Comparison of ENCODE assay signal across 8 cellular contexts in genomic region chr4:119211856-119212250, GRCh38. TPM values are rescaled to one million over a fixed set of nuclear protein-coding genes. Genes with fewer than 3 reads are reported as not detected.
DNase-seq lines count a peak whose midpoint lies in the region; ATAC-seq and TF ChIP-seq lines count a peak whose summit lies in the region.

No MANE protein-coding gene starts in this region.

- TF ChIP-seq CTCF in body of pancreas (IDR thresholded peaks at IDR 0.05), result peak in 2 of 7 experiments; percentile 6 to 32
- TF ChIP-seq CTCF in lower lobe of right lung (IDR thresholded peaks at IDR 0.05), result no peak

- no peaks in the 10 kb centered on the region for H3K9me3 ChIP-seq in HUES48 (ENCODE audit: control insufficient read depth, insufficient read depth, low read length)
- H3K9me3 ChIP-seq in body of pancreas, result no peaks in the 10 kb centered on the region
- H3K9me3 ChIP-seq in lower lobe of right lung, result no peaks in the 10 kb centered on the region

- ATAC-seq in GM21360 (IDR thresholded peaks at IDR 0.05; ENCODE audit: unreplicated experiment) (peak; percentile 1), body of pancreas (no peak), lower lobe of right lung (peak; percentile 0 to 13)

- WGBS in body of pancreas, 2 donors, result 1% methylated on average over 13 of the region's 13 CpGs
- WGBS in urinary bladder, result under 1% methylated on average over 13 of the region's 13 CpGs

- H3K27me3 ChIP-seq in HUES48 (ENCODE audit: control insufficient read depth, insufficient read depth, low read length) (peaks cover 9% of the 10 kb centered on the region; the same call in 1 of the 2 replicates), body of pancreas (no peaks in the 10 kb centered on the region), lower lobe of right lung (ENCODE audit: low read depth) (no peaks in the 10 kb centered on the region)

- no peak for TF ChIP-seq POLR2A in body of pancreas (IDR thresholded peaks at IDR 0.05)

- H3K36me3 ChIP-seq in HUES48 (ENCODE audit: control insufficient read depth, insufficient read depth, low read length) (no peaks in the 10 kb centered on the region), body of pancreas (replicated peaks in 1 of 2; ENCODE audit: insufficient read depth in 1 of 2, low read depth in 2 of 2) (no peaks in the 10 kb centered on the region), lower lobe of right lung (no peaks in the 10 kb centered on the region), urinary bladder (ENCODE audit: insufficient read depth) (no peaks in the 10 kb centered on the region)

- DNase-seq in COR-L47 (lab: John Stamatoyannopoulos, UW) (peak; percentile 80), body of pancreas (no peak), lower lobe of right lung (no peak), NCI-H1105 (lab: John Stamatoyannopoulos, UW) (no peak), HK-2 (ENCODE audit: unreplicated experiment) (no peak)

- H3K9ac ChIP-seq in HUES48 (ENCODE audit: low read depth, low read length), result peak overlapping the region; percentile 93

- peak overlapping the region; percentile 89 for H3K4me3 ChIP-seq in HUES48 (ENCODE audit: low read depth, low read length)
- H3K4me3 ChIP-seq in body of pancreas, result peak overlapping the region; percentile 0 to 71
- H3K4me3 ChIP-seq in lower lobe of right lung, result peak overlapping the region; percentile 83
- H3K4me3 ChIP-seq in urinary bladder (ENCODE audit: low read depth, low read length), result peak overlapping the region; percentile 56

- H3K4me1 ChIP-seq in HUES48 (ENCODE audit: control insufficient read depth, insufficient read depth, low read length) (peaks cover 29% of the 10 kb centered on the region), body of pancreas (peaks cover 23% of the 10 kb centered on the region), lower lobe of right lung (peaks cover 5% of the 10 kb centered on the region), urinary bladder (ENCODE audit: insufficient read depth) (no peaks in the 10 kb centered on the region)

- peak overlapping the region; percentile 99 for H3K27ac ChIP-seq in HUES48 (ENCODE audit: low read depth, low read length)
- peak overlapping the region; percentile 95 to 99 (median 97) for H3K27ac ChIP-seq in body of pancreas
- H3K27ac ChIP-seq in lower lobe of right lung, result peak overlapping the region; percentile 95
- H3K27ac ChIP-seq in urinary bladder (ENCODE audit: low read depth), result peak overlapping the region; percentile 84

- intact Hi-C loops in body of pancreas (cut with DNase I), result no loop called here
- intact Hi-C loops in lower lobe of right lung (cut with DNase I), result no loop called here

RNA-seq across cellular contexts. Expression of gene USP53, which starts 0.7 kb away (rescaled TPM):
- 10 to 100 TPM; 47.5 to 77.6 TPM for total RNA-seq in body of pancreas
- 45.8 TPM for total RNA-seq in lower lobe of right lung
- total RNA-seq in urinary bladder, result 40.8 TPM
- 14.8 TPM for polyA plus RNA-seq in urinary bladder

Comparison
In these comparisons a context has a peak if more than half of its experiments do, and no peak if none do; other contexts are left out.
1. H3K4me3 ChIP-seq: peak in every context shown above with its lines; median percentile 89 in HUES48; 83 in lower lobe of right lung; 56 in urinary bladder; 36 in body of pancreas.